ENCODE assay signal across 40 cellular contexts in the genomic region with DNA sequence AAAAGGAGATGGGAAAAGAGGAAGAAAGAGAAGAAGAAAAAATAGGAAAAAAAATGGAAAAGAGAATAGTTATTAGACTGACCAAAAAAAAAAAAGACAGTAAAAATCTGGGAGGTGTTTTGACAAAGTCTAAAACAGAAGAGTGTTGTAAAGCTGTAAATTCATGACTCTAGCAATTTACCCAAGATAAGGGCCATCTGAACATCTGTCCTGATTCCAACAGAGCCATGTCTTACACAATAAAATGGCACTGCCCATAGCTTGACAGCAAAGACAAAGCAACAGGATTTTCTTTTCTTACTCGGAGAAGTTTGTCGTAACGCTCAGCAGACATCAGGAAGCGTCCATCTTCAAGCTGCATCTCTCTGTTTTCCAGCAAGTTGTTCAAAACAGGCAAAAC.
"Had no signal": no experiment of that assay in that cellular context is flagged by ENCODE, and none has a peak within 500 bp of the region (broad histone marks: within the 10 kb centered on the region; RNA-seq: fewer than 3 reads in every experiment).

No MANE protein-coding gene starts in this region.

- H3K27me3 Mint-ChIP-seq: activated naive CD4-positive, alpha-beta T cell treated with anti-CD3 and anti-CD28 coated beads, Interleukin-2, amount 10 ng/mL, durations not matched to agents 7 days and 5 days; activated naive CD4-positive, alpha-beta T cell treated with anti-CD3 and anti-CD28 coated beads, Interleukin-2, amount 50 U/mL, for 24 hours; activated naive CD8-positive, alpha-beta T cell; activated naive CD8-positive, alpha-beta T cell treated with anti-CD3 and anti-CD28 coated beads for 36 hours; activated naive CD8-positive, alpha-beta T cell treated with anti-CD3 and anti-CD28 coated beads, Interleukin-2, amount 10 ng/mL, durations not matched to agents 7 days and 5 days; activated naive CD8-positive, alpha-beta T cell treated with anti-CD3 and anti-CD28 coated beads, Interleukin-2, amount 50 U/mL, for 24 hours; activated T-cell treated with anti-CD3 and anti-CD28 coated beads, Interleukin-2, amount 50 U/mL, for 24 hours; activated T-helper 17 cell treated with anti-CD3 and anti-CD28 coated beads, Interleukin-2, amount 50 U/mL, for 72 hours; brain; central memory CD8-positive, alpha-beta T cell had no signal

- H3K4me1 Mint-ChIP-seq: activated naive CD4-positive, alpha-beta T cell treated with anti-CD3 and anti-CD28 coated beads, Interleukin-2, amount 10 ng/mL, durations not matched to agents 7 days and 5 days; activated naive CD4-positive, alpha-beta T cell treated with anti-CD3 and anti-CD28 coated beads, Interleukin-2, amount 50 U/mL, for 24 hours; activated naive CD8-positive, alpha-beta T cell treated with anti-CD3 and anti-CD28 coated beads, Interleukin-2, amount 50 U/mL, for 24 hours; activated T-helper 17 cell treated with anti-CD3 and anti-CD28 coated beads, Interleukin-2, amount 50 U/mL, for 72 hours had no signal

- H3K27ac ChIP-seq: adrenal gland, ascending aorta, body of pancreas, brain microvascular endothelial cell, cardiac muscle cell had no signal

- H3K27ac Mint-ChIP-seq: activated naive CD4-positive, alpha-beta T cell treated with anti-CD3 and anti-CD28 coated beads for 36 hours; activated naive CD4-positive, alpha-beta T cell treated with anti-CD3 and anti-CD28 coated beads, Interleukin-2, amount 10 ng/mL, durations not matched to agents 7 days and 5 days; activated naive CD4-positive, alpha-beta T cell treated with anti-CD3 and anti-CD28 coated beads, Interleukin-2, amount 50 U/mL, for 24 hours; activated naive CD8-positive, alpha-beta T cell; activated naive CD8-positive, alpha-beta T cell treated with anti-CD3 and anti-CD28 coated beads for 36 hours; activated naive CD8-positive, alpha-beta T cell treated with anti-CD3 and anti-CD28 coated beads, Interleukin-2, amount 10 ng/mL, durations not matched to agents 7 days and 5 days; activated naive CD8-positive, alpha-beta T cell treated with anti-CD3 and anti-CD28 coated beads, Interleukin-2, amount 50 U/mL, for 24 hours; activated T-cell treated with anti-CD3 and anti-CD28 coated beads, Interleukin-2, amount 50 U/mL, for 24 hours; activated T-cell treated with anti-CD3 and anti-CD28 coated beads, Interleukin-2, amount 50 U/mL, for 72 hours; activated T-helper 1 cell treated with anti-CD3 and anti-CD28 coated beads, Interleukin-12 subunit alpha, Interleukin-12 subunit beta, Interleukin-2, Interleukin-4 antibody, amounts not matched to agents 30 ng/mL and 10 ng/mL and 1 ng/mL, durations not matched to agents 14 hours and 24 hours and 36 hours; activated T-helper 17 cell treated with anti-CD3 and anti-CD28 coated beads, Interleukin-2, amount 50 U/mL, for 72 hours; activated T-helper 2 cell treated with anti-CD3 and anti-CD28 coated beads, Interferon-gamma antibody, Interleukin-2, Interleukin-4, amounts not matched to agents 10 μg/mL and 5 μg/mL and 100 μg/mL, durations not matched to agents 14 hours and 24 hours and 36 hours; brain had no signal

- H3K4me3 Mint-ChIP-seq: activated naive CD4-positive, alpha-beta T cell treated with anti-CD3 and anti-CD28 coated beads for 36 hours; activated naive CD4-positive, alpha-beta T cell treated with anti-CD3 and anti-CD28 coated beads, Interleukin-2, amount 10 ng/mL, durations not matched to agents 7 days and 5 days; activated naive CD4-positive, alpha-beta T cell treated with anti-CD3 and anti-CD28 coated beads, Interleukin-2, amount 50 U/mL, for 24 hours; activated naive CD8-positive, alpha-beta T cell; activated naive CD8-positive, alpha-beta T cell treated with anti-CD3 and anti-CD28 coated beads for 36 hours; activated naive CD8-positive, alpha-beta T cell treated with anti-CD3 and anti-CD28 coated beads, Interleukin-2, amount 10 ng/mL, durations not matched to agents 7 days and 5 days; activated naive CD8-positive, alpha-beta T cell treated with anti-CD3 and anti-CD28 coated beads, Interleukin-2, amount 50 U/mL, for 24 hours; activated T-cell treated with anti-CD3 and anti-CD28 coated beads, Interleukin-2, amount 50 U/mL, for 24 hours; activated T-cell treated with anti-CD3 and anti-CD28 coated beads, Interleukin-2, amount 50 U/mL, for 4 hours; activated T-cell treated with anti-CD3 and anti-CD28 coated beads, Interleukin-2, amount 50 U/mL, for 72 hours; activated T-helper 1 cell treated with anti-CD3 and anti-CD28 coated beads, Interleukin-12 subunit alpha, Interleukin-12 subunit beta, Interleukin-2, Interleukin-4 antibody, amounts not matched to agents 30 ng/mL and 10 ng/mL and 1 ng/mL, durations not matched to agents 14 hours and 24 hours and 36 hours; activated T-helper 17 cell treated with anti-CD3 and anti-CD28 coated beads, Interleukin-2, amount 50 U/mL, for 72 hours; brain; central memory CD8-positive, alpha-beta T cell had no signal

- H3K9me3 ChIP-seq: adrenal gland, ascending aorta, body of pancreas had no signal

- H3K4me1 ChIP-seq: adrenal gland, ascending aorta, body of pancreas had no signal

- H3K27me3 ChIP-seq: adrenal gland, ascending aorta, body of pancreas, brain microvascular endothelial cell, cardiac muscle cell had no signal

- H3K9me3 Mint-ChIP-seq: activated naive CD4-positive, alpha-beta T cell treated with anti-CD3 and anti-CD28 coated beads for 36 hours; activated naive CD4-positive, alpha-beta T cell treated with anti-CD3 and anti-CD28 coated beads, Interleukin-2, amount 10 ng/mL, durations not matched to agents 7 days and 5 days; activated naive CD4-positive, alpha-beta T cell treated with anti-CD3 and anti-CD28 coated beads, Interleukin-2, amount 50 U/mL, for 24 hours; activated naive CD4-positive, alpha-beta T cell treated with anti-CD3 and anti-CD28 coated beads, Interleukin-2, amount 50 U/mL, for 72 hours; activated naive CD8-positive, alpha-beta T cell treated with anti-CD3 and anti-CD28 coated beads, Interleukin-2, amount 10 ng/mL, durations not matched to agents 7 days and 5 days; activated naive CD8-positive, alpha-beta T cell treated with anti-CD3 and anti-CD28 coated beads, Interleukin-2, amount 50 U/mL, for 24 hours; activated T-cell treated with anti-CD3 and anti-CD28 coated beads, Interleukin-2, amount 50 U/mL, for 24 hours; activated T-cell treated with anti-CD3 and anti-CD28 coated beads, Interleukin-2, amount 50 U/mL, for 4 hours; activated T-cell treated with anti-CD3 and anti-CD28 coated beads, Interleukin-2, amount 50 U/mL, for 72 hours; activated T-helper 1 cell treated with anti-CD3 and anti-CD28 coated beads, Interleukin-12 subunit alpha, Interleukin-12 subunit beta, Interleukin-2, Interleukin-4 antibody, amounts not matched to agents 30 ng/mL and 10 ng/mL and 1 ng/mL, durations not matched to agents 14 hours and 24 hours and 36 hours; activated T-helper 17 cell treated with anti-CD3 and anti-CD28 coated beads, Interleukin-2, amount 50 U/mL, for 72 hours; activated T-helper 2 cell treated with anti-CD3 and anti-CD28 coated beads, Interferon-gamma antibody, Interleukin-2, Interleukin-4, amounts not matched to agents 10 μg/mL and 5 μg/mL and 100 μg/mL, durations not matched to agents 14 hours and 24 hours and 36 hours; brain; central memory CD8-positive, alpha-beta T cell had no signal

- ATAC-seq: activated naive CD4-positive, alpha-beta T cell treated with anti-CD3 and anti-CD28 coated beads, Interleukin-2, amount 50 U/mL, for 72 hours; activated naive CD8-positive, alpha-beta T cell treated with anti-CD3 and anti-CD28 coated beads, Interleukin-2, amount 50 U/mL, for 24 hours; activated T-cell treated with anti-CD3 and anti-CD28 coated beads, Interleukin-2, amount 50 U/mL, for 4 hours; activated T-cell treated with anti-CD3 and anti-CD28 coated beads, Interleukin-2, amount 50 U/mL, for 72 hours; activated T-helper 17 cell treated with anti-CD3 and anti-CD28 coated beads, Interleukin-2, amount 50 U/mL, for 72 hours; body of pancreas had no signal

- H3K4me3 ChIP-seq: adrenal gland, ascending aorta, body of pancreas, cardiac muscle cell had no signal

- H3K36me3 ChIP-seq: adrenal gland, brain microvascular endothelial cell had no signal

- DNase-seq: activated effector memory CD4-positive, alpha-beta T cell treated with anti-CD3 and anti-CD28 coated beads, Interleukin-2, amount 50 U/mL, for 16 hours; activated effector memory CD4-positive, alpha-beta T cell treated with Interleukin-2 at 50 U/mL for 16 hours; activated gamma-delta T cell; activated gamma-delta T cell treated with Interleukin-2 at 50 U/mL for 16 hours; activated naive CD4-positive, alpha-beta T cell; activated naive CD4-positive, alpha-beta T cell treated with anti-CD3 and anti-CD28 coated beads for 36 hours; activated naive CD4-positive, alpha-beta T cell treated with anti-CD3 and anti-CD28 coated beads, Interleukin-2, amount 10 ng/mL, durations not matched to agents 7 days and 5 days; activated naive CD4-positive, alpha-beta T cell treated with anti-CD3 and anti-CD28 coated beads, Interleukin-2, amount 50 U/mL, for 16 hours; activated naive CD4-positive, alpha-beta T cell treated with Interleukin-2 at 50 U/mL for 16 hours; activated naive CD8-positive, alpha-beta T cell treated with anti-CD3 and anti-CD28 coated beads for 36 hours; activated naive CD8-positive, alpha-beta T cell treated with anti-CD3 and anti-CD28 coated beads, Interleukin-2, amount 10 ng/mL, durations not matched to agents 7 days and 5 days; activated naive CD8-positive, alpha-beta T cell treated with anti-CD3 and anti-CD28 coated beads, Interleukin-2, amount 50 U/mL, for 24 hours; activated T-cell treated with anti-CD3 and anti-CD28 coated beads for 4 hours; activated T-cell treated with anti-CD3 and anti-CD28 coated beads, Interleukin-2, amount 50 U/mL, for 1 hour; activated T-cell treated with anti-CD3 and anti-CD28 coated beads, Interleukin-2, amount 50 U/mL, for 24 hours; activated T-cell treated with anti-CD3 and anti-CD28 coated beads, Interleukin-2, amount 50 U/mL, for 4 hours; activated T-cell treated with anti-CD3 and anti-CD28 coated beads, Interleukin-2, amount 50 U/mL, for 48 hours; activated T-cell treated with anti-CD3 and anti-CD28 coated beads, Interleukin-2, amount 50 U/mL, for 72 hours; adrenal gland; amniotic stem cell; amygdala; anterior cingulate cortex; aorta; body of pancreas; brain microvascular endothelial cell; caudate nucleus; central memory CD4-positive, alpha-beta T cell; cerebellar nuclear complex had no signal

- FAIRE-seq: astrocyte, bronchial epithelial cell had no signal
